Comparison of ENCODE assay signal across 21 cellular contexts in genomic region chr5:157051604-157052245, GRCh38. TPM values are rescaled to one million over a fixed set of nuclear protein-coding genes. Genes with fewer than 3 reads are reported as not detected.
"Had no signal": no experiment of that assay in that cellular context is flagged by ENCODE, and none has a peak within 500 bp of the region (broad histone marks: within the 10 kb centered on the region; RNA-seq: fewer than 3 reads in every experiment).

No MANE protein-coding gene starts in this region.

- H3K9me3 Mint-ChIP-seq: activated T-helper 1 cell treated with anti-CD3 and anti-CD28 coated beads, Interleukin-12 subunit alpha, Interleukin-12 subunit beta, Interleukin-2, Interleukin-4 antibody, amounts not matched to agents 30 ng/mL and 10 ng/mL and 1 ng/mL, durations not matched to agents 14 hours and 24 hours and 36 hours; brain; mesothelial cell of epicardium; T-helper 2 cell treated with Interferon-gamma antibody and Interleukin-4, amounts not matched to agents 5 μg/mL and 100 μg/mL, for 36 hours had no signal

- H3K36me3 ChIP-seq: tibial artery, uterus had no signal

- H3K36me3 Mint-ChIP-seq: brain, mesothelial cell of epicardium had no signal

- ATAC-seq: left lobe of liver; right cardiac atrium; stimulated activated naive CD8-positive, alpha-beta T cell treated with anti-CD3 and anti-CD28 coated beads, Interleukin-15, Interleukin-2, amounts not matched to agents 100 U/mL and 50 U/mL, for 24 hours had no signal

- H3K4me1 ChIP-seq: tibial artery, uterus had no signal

- H3K9me3 ChIP-seq: tibial artery, uterus had no signal

- DNase-seq: activated CD4-positive, alpha-beta T cell treated with anti-CD3 and anti-CD28 coated beads, Interleukin-2, amount 50 U/mL, for 4 hours; activated naive CD8-positive, alpha-beta T cell treated with anti-CD3 and anti-CD28 coated beads, Interleukin-2, amount 10 ng/mL, durations not matched to agents 7 days and 5 days; activated T-cell treated with anti-CD3 and anti-CD28 coated beads for 4 hours; caudate nucleus; dorsolateral prefrontal cortex; foreskin fibroblast; glutamatergic neuron; hypothalamus; islet precursor cell; right cardiac atrium; stimulated activated naive CD8-positive, alpha-beta T cell treated with anti-CD3 and anti-CD28 coated beads, Interleukin-15, Interleukin-2, amounts not matched to agents 100 U/mL and 50 U/mL, for 24 hours; substantia nigra; tibial artery; uterus had no signal

- H3K4me1 Mint-ChIP-seq: brain had no signal

- H3K27me3 ChIP-seq: dorsolateral prefrontal cortex, tibial artery, uterus had no signal

- H3K27ac Mint-ChIP-seq: activated T-helper 1 cell treated with anti-CD3 and anti-CD28 coated beads, Interleukin-12 subunit alpha, Interleukin-12 subunit beta, Interleukin-2, Interleukin-4 antibody, amounts not matched to agents 30 ng/mL and 10 ng/mL and 1 ng/mL, durations not matched to agents 14 hours and 24 hours and 36 hours; mesothelial cell of epicardium; T-helper 2 cell treated with Interferon-gamma antibody and Interleukin-4, amounts not matched to agents 5 μg/mL and 100 μg/mL, for 36 hours had no signal

- H3K4me3 ChIP-seq: dorsolateral prefrontal cortex, lung, skin epidermis, tibial artery, uterus had no signal

- H3K27ac ChIP-seq: dorsolateral prefrontal cortex, skin epidermis, tibial artery, uterus had no signal

- H3K4me3 Mint-ChIP-seq: activated naive CD8-positive, alpha-beta T cell treated with anti-CD3 and anti-CD28 coated beads, Interleukin-2, amount 10 ng/mL, durations not matched to agents 7 days and 5 days; activated T-helper 1 cell treated with anti-CD3 and anti-CD28 coated beads, Interleukin-12 subunit alpha, Interleukin-12 subunit beta, Interleukin-2, Interleukin-4 antibody, amounts not matched to agents 30 ng/mL and 10 ng/mL and 1 ng/mL, durations not matched to agents 14 hours and 24 hours and 36 hours; mesothelial cell of epicardium; T-helper 2 cell treated with Interferon-gamma antibody and Interleukin-4, amounts not matched to agents 5 μg/mL and 100 μg/mL, for 36 hours had no signal

- H3K27me3 Mint-ChIP-seq: activated naive CD8-positive, alpha-beta T cell treated with anti-CD3 and anti-CD28 coated beads, Interleukin-2, amount 10 ng/mL, durations not matched to agents 7 days and 5 days; brain had no signal

RNA-seq across cellular contexts. Expression of gene HAVCR1, which starts 7.2 kb away (rescaled TPM):
- total RNA-seq: right cardiac atrium had no signal
